ENCODE assay signal across 8 cellular contexts in the genomic region with DNA sequence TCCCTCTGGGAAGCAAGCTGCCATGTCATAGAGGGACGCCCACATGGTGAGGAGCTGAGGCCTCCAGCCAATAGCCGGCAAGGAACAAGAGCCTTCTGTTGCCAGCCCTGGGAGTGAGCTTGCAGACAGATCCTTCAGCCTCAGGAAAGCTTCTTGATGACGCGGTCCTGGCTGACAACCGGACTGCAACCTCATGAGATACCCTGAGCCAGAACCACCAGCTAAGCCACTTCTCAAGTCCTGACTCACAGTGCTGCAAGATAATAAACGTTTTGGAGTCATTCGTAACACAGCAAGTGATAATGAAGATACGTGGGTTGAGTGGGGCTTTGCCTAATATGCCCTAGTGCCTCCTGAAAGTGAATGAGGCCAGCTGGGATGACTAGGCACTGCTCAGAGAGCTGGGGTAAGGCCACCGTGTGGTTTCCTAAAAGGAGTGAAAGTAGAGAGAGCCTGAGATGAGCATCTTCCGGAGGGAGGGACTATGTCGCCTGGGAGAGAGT. TPM values are rescaled to one million over a fixed set of nuclear protein-coding genes. Genes with fewer than 3 reads are reported as not detected.
A peak's percentile ranks its signal among the peaks of the same experiment; 100 is the strongest.
DNase-seq lines count a peak whose midpoint lies in the region; ATAC-seq and TF ChIP-seq lines count a peak whose summit lies in the region.

No MANE protein-coding gene starts in this region.

- TF ChIP-seq CTCF in Peyer's patch (IDR thresholded peaks at IDR 0.05) = no peak
- no peak for TF ChIP-seq CTCF in colonic mucosa (IDR thresholded peaks at IDR 0.05)
- TF ChIP-seq CTCF in thoracic aorta (IDR thresholded peaks at IDR 0.05) = no peak

- H3K9ac ChIP-seq in colonic mucosa (ENCODE audit: low read depth in 2 of 2, low read length in 2 of 2) = no peak overlapping the region

- intact Hi-C loops in colonic mucosa (cut with DNase I) = no loop called here

- H3K4me3 ChIP-seq in Peyer's patch (no peak overlapping the region), colonic mucosa (no peak overlapping the region), mesodermal cell (ENCODE audit: extremely low read depth, insufficient read depth, low read length, poor library complexity, severe bottlenecking) (no peak overlapping the region), thoracic aorta (peak overlapping the region; percentile 56)

- whole genome bisulfite sequencing in mesodermal cell (ENCODE audit: insufficient coverage in 2 of 2), 2 experiments = 41 to 61% methylated on average over 8 to 10 of the region's 11 CpGs

- H3K4me1 ChIP-seq in Peyer's patch = no peaks in the 10 kb centered on the region
- no peaks in the 10 kb centered on the region for H3K4me1 ChIP-seq in colonic mucosa
- H3K4me1 ChIP-seq in mesodermal cell (ENCODE audit: control insufficient read depth, insufficient read depth, low read length, poor library complexity, severe bottlenecking) = peaks cover 7% of the 10 kb centered on the region
- peaks cover 0 to 5% of the 10 kb centered on the region in 2 donors for H3K4me1 ChIP-seq in thoracic aorta (ENCODE audit: control insufficient read depth in 1 of 2, low read depth in 2 of 2)

- H3K27ac ChIP-seq in Peyer's patch (peak overlapping the region in 3 of 4 donors; percentile 18 to 56 (median 34)), colonic mucosa (no peak overlapping the region), mesodermal cell (ENCODE audit: low read depth, low read length, severe bottlenecking) (peak overlapping the region; percentile 96), thoracic aorta (peak overlapping the region; percentile 50 to 77)

- H3K36me3 ChIP-seq in Peyer's patch = no peaks in the 10 kb centered on the region
- H3K36me3 ChIP-seq in colonic mucosa = no peaks in the 10 kb centered on the region
- no peaks in the 10 kb centered on the region for H3K36me3 ChIP-seq in mesodermal cell (ENCODE audit: control insufficient read depth, insufficient read depth, low read length)
- no peaks in the 10 kb centered on the region for H3K36me3 ChIP-seq in thoracic aorta

- H3K27me3 ChIP-seq in Peyer's patch (no peaks in the 10 kb centered on the region), colonic mucosa (no peaks in the 10 kb centered on the region), thoracic aorta (replicated peaks; ENCODE audit: insufficient read depth) (no peaks in the 10 kb centered on the region)

- ATAC-seq in HG02798 (IDR thresholded peaks at IDR 0.05; ENCODE audit: poor library complexity, unreplicated experiment) (peak; percentile 95), thoracic aorta (ENCODE audit: insufficient number of reproducible peaks, low FRiP score, low read depth) (peak; percentile 85), GM18873 (IDR thresholded peaks at IDR 0.05; ENCODE audit: low FRiP score, unreplicated experiment) (no peak)

- DNase-seq in activated T-cell treated with anti-CD3 and anti-CD28 coated beads for 48 hours (ENCODE audit: low read depth) (peak; percentile 41), activated T-cell treated with anti-CD3 and anti-CD28 coated beads for 4 hours (no peak), Peyer's patch (peak in 2 of 3 donors; percentile 29 to 74), colonic mucosa (peak; percentile 58), thoracic aorta (ENCODE audit: low spot score) (peak; percentile 60)

- TF ChIP-seq POLR2A in Peyer's patch (IDR thresholded peaks at IDR 0.05) = no peak

- no peaks in the 10 kb centered on the region for H3K9me3 ChIP-seq in Peyer's patch
- H3K9me3 ChIP-seq in colonic mucosa = no peaks in the 10 kb centered on the region
- no peaks in the 10 kb centered on the region for H3K9me3 ChIP-seq in mesodermal cell (ENCODE audit: control insufficient read depth, low read length)
- no peaks in the 10 kb centered on the region for H3K9me3 ChIP-seq in thoracic aorta

RNA-seq across cellular contexts. Expression of a gene that starts 53.8 kb away (rescaled TPM):
- 10 to 100 TPM in 2 of 4 donors, 1 to 10 TPM in 2; 7.0 to 23.1 (median 11.5) TPM for total RNA-seq in Peyer's patch
- 1 to 10 TPM; 5.9 to 9.4 TPM for total RNA-seq in colonic mucosa
- polyA plus RNA-seq in mesodermal cell (2013, experiment 1 of 2) = 16.0 TPM
- 9.9 TPM for polyA plus RNA-seq in mesodermal cell (2013, experiment 2 of 2)
- total RNA-seq in thoracic aorta = 1 to 10 TPM; 6.3 to 9.3 TPM
